ENCODE assay signal across 22 cellular contexts in genomic region chr2:107235491-107236254, GRCh38.
DNase-seq lines count a peak whose midpoint lies in the region; ATAC-seq, FAIRE-seq and TF ChIP-seq lines count a peak whose summit lies in the region.
"Had no signal": no experiment of that assay in that cellular context is flagged by ENCODE, and none has a peak within 500 bp of the region (broad histone marks: within the 10 kb centered on the region; RNA-seq: fewer than 3 reads in every experiment).

No MANE protein-coding gene starts in this region.

- no CpG with 5 or more reads among the region's 5 CpGs for WGBS in H9 (ENCODE audit: extremely low coverage, insufficient read length, low lambda C conversion rate)
- 95% methylated on average over 5 of the region's 5 CpGs; no CpG with 5 or more reads in 1 of the 2 experiments for WGBS in H1 (ENCODE audit: extremely low coverage in 1 of 2, insufficient coverage in 1 of 2, insufficient read length in 1 of 2, insufficient replicate concordance in 2 of 2, low coverage in 1 of 2, low lambda C conversion rate in 2 of 2, missing lambda C conversion rate in 1 of 2), 2 experiments

- H3K9me3 ChIP-seq in H9 (ENCODE audit: control insufficient read depth, low read depth, low read length) (no peaks in the 10 kb centered on the region), H1 (ENCODE audit: insufficient read depth in 2 of 2, low read depth in 1 of 2, low read length in 1 of 2) (no peaks in the 10 kb centered on the region)
- H3K9me3 ChIP-seq: HAP-1 had no signal

- H4K8ac ChIP-seq in H9 (replicated peaks; ENCODE audit: insufficient read length, low read depth, low read length) (no peak overlapping the region), H1 (ENCODE audit: extremely low read depth, insufficient read depth, low read length) (no peak overlapping the region; the same call in 1 of the 2 replicates)

- no peak for FAIRE-seq in H1 (lab: Jason Lieb, UNC)
- FAIRE-seq: D721Med, GM12892, GM19239, HepG2 had no signal

- H3K9me3 Mint-ChIP-seq in H9: peaks cover 6 to 9% of the 10 kb centered on the region in 2 experiments

- H4K20me1 ChIP-seq in H9 (ENCODE audit: control insufficient read depth, insufficient read depth, insufficient read length): no peaks in the 10 kb centered on the region
- H4K20me1 ChIP-seq in H1 (replicated peaks in 1 of 2; ENCODE audit: control insufficient read depth in 1 of 2, insufficient read depth in 2 of 2, low read length in 2 of 2): no peaks in the 10 kb centered on the region

- no peak overlapping the region for H3K4ac ChIP-seq in H9 (ENCODE audit: low read depth, low read length)
- no peak overlapping the region for H3K4ac ChIP-seq in H1 (replicated peaks; ENCODE audit: insufficient read length, low read depth, low read length)

- TF ChIP-seq CTCF in H9 (conservative IDR thresholded peaks at IDR 0.05) (no peak), H1 (IDR thresholded peaks at IDR 0.05; ENCODE audit: control extremely low read depth in 1 of 3, insufficient read depth in 1 of 3, low read depth in 1 of 3, low read length in 3 of 3) (no peak)

- no peaks in the 10 kb centered on the region for H3K27me3 Mint-ChIP-seq in H9 (ENCODE audit: low read depth)

- no peak for ATAC-seq in GM21515 (IDR thresholded peaks at IDR 0.05; ENCODE audit: unreplicated experiment)
- ATAC-seq: CD8-positive, alpha-beta T cell; HepG2 had no signal

- H3K23ac ChIP-seq in H9 (ENCODE audit: insufficient read length, low read depth, low read length) (no peak overlapping the region), H1 (ENCODE audit: insufficient read length) (no peak overlapping the region)

- no peak for TF ChIP-seq RAD21 in H1 (IDR thresholded peaks at IDR 0.05 in 1 of 2, conservative IDR thresholded peaks at IDR 0.05 in 1 of 2; ENCODE audit: low read depth in 2 of 2, low read length in 2 of 2)

- no peak overlapping the region for H3K4me3 ChIP-seq in H1 (ENCODE audit: extremely low read depth in 1 of 4, insufficient read depth in 2 of 4, low read depth in 3 of 4, low read length in 4 of 4)
- H3K4me3 ChIP-seq: GM23248, HAP-1 had no signal

- H3K79me2 ChIP-seq in H9 (ENCODE audit: insufficient read depth, low read length) (no peaks in the 10 kb centered on the region), H1 (ENCODE audit: control insufficient read depth in 1 of 2, insufficient read depth in 2 of 2, low read length in 2 of 2) (no peaks in the 10 kb centered on the region)

- no peak overlapping the region for H3K56ac ChIP-seq in H9 (ENCODE audit: insufficient read length, low read depth, low read length)
- H3K56ac ChIP-seq in H1 (replicated peaks; ENCODE audit: insufficient read length, low read depth, low read length): no peak overlapping the region

- no peak for TF ChIP-seq POLR2A in H1 (IDR thresholded peaks at IDR 0.05; ENCODE audit: control extremely low read depth in 1 of 2, low read depth in 2 of 2, low read length in 2 of 2)

- H3K27ac ChIP-seq in H9 (ENCODE audit: insufficient read length, low read depth, low read length) (no peak overlapping the region), H1 (ENCODE audit: low read depth, low read length) (no peak overlapping the region)
- H3K27ac ChIP-seq: 22Rv1, GM23248 had no signal

- H3K9ac ChIP-seq in H9 (ENCODE audit: extremely low read depth, insufficient read length, low read length) (no peak overlapping the region), H1 (replicated peaks in 1 of 4; ENCODE audit: extremely low read depth in 1 of 4, low read depth in 3 of 4, low read length in 3 of 4) (no peak overlapping the region)
- H3K9ac ChIP-seq: GM23248 had no signal

- H2AK5ac ChIP-seq in H9 (ENCODE audit: insufficient read length, low read length) (no peak overlapping the region), H1 (ENCODE audit: low read depth, low read length) (no peak overlapping the region)

- no peak overlapping the region for H2AFZ ChIP-seq in H9 (ENCODE audit: low read length)
- H2AFZ ChIP-seq in H1 (ENCODE audit: low read length): peak overlapping the region; percentile 70
- H2AFZ ChIP-seq: GM23248 had no signal

- H3T11ph ChIP-seq in H9 (ENCODE audit: low read length): no peak overlapping the region

- no peaks in the 10 kb centered on the region for H3K36me3 ChIP-seq in H1 (ENCODE audit: control insufficient read depth in 2 of 4, insufficient read depth in 4 of 4, low read length in 3 of 4)
- H3K36me3 ChIP-seq: HAP-1 had no signal

- peaks cover 4 to 13% (median 8%) of the 10 kb centered on the region in 3 experiments; a peak in 4 of 7 replicates for H3K36me3 Mint-ChIP-seq in H9 (ENCODE audit: insufficient read depth in 1 of 3, low read depth in 3 of 3)
- H3K36me3 Mint-ChIP-seq: CD14-positive monocyte; CD8-positive, alpha-beta T cell had no signal

- CTCF ChIA-PET in H1 (lab: Charles Lee; ENCODE audit: partially characterized antibody): interaction anchor here (1.1 kb wide), 1 partner anchor 9 kb away, joined by 5 read pairs; no protein-coding TSS in a partner anchor

- H2BK15ac ChIP-seq in H9 (ENCODE audit: low read depth, low read length) (no peak overlapping the region), H1 (ENCODE audit: low read length) (no peak overlapping the region)

- H2BK120ac ChIP-seq in H9 (ENCODE audit: low read depth, low read length, poor library complexity, severe bottlenecking) (no peak overlapping the region), H1 (replicated peaks; ENCODE audit: low read depth, low read length) (no peak overlapping the region)

- H4K91ac ChIP-seq in H9 (ENCODE audit: insufficient read length, low read depth, low read length) (no peak overlapping the region), H1 (replicated peaks; ENCODE audit: insufficient read length, low read length) (no peak overlapping the region)

- no peak overlapping the region for H3K4me3 Mint-ChIP-seq in H9
- H3K4me3 Mint-ChIP-seq: CD8-positive, alpha-beta T cell had no signal

- H2BK20ac ChIP-seq in H9 (ENCODE audit: low read depth, low read length, poor library complexity, severe bottlenecking): no peak overlapping the region
- H2BK20ac ChIP-seq in H1 (ENCODE audit: low read length): no peak overlapping the region

- H3K18ac ChIP-seq in H9 (ENCODE audit: insufficient read length, low read depth, low read length): peak overlapping the region; percentile 29
- no peak overlapping the region for H3K18ac ChIP-seq in H1 (ENCODE audit: extremely low read depth, low read length)

- H3K4me1 Mint-ChIP-seq in H9: peaks cover 5 to 11% of the 10 kb centered on the region in 2 experiments; a peak in 3 of 4 replicates
- H3K4me1 Mint-ChIP-seq: CD14-positive monocyte had no signal

- H3K23me2 ChIP-seq in H9 (ENCODE audit: insufficient read length, low read depth, low read length, poor library complexity, severe bottlenecking) (no peaks in the 10 kb centered on the region), H1 (ENCODE audit: low read depth, low read length) (no peaks in the 10 kb centered on the region)

- DNase-seq in NCI-H82 (lab: John Stamatoyannopoulos, UW) (peak; percentile 1), NCI-H82 treated with DMSO at 0.1 percent for 48 hours (lab: John Stamatoyannopoulos, UW; ENCODE audit: unreplicated experiment) (no peak), H9 (peak; percentile 38), H1 (ENCODE audit: low read depth in 1 of 2, low spot score in 2 of 2) (no peak), myocyte (ENCODE audit: low read depth) (peak; percentile 32), cortex of kidney (lab: John Stamatoyannopoulos, UW) (no peak), NCI-H1105 (lab: John Stamatoyannopoulos, UW) (no peak)
- DNase-seq: CD8-positive, alpha-beta T cell; COR-L47; DMS153; DMS79 treated with DMSO at 0.1 percent for 48 hours; EL; GDM1; GM23248 had no signal

- H4K5ac ChIP-seq in H9 (ENCODE audit: insufficient read length, low read depth, low read length) (no peak overlapping the region), H1 (ENCODE audit: insufficient read length, low read depth, low read length) (no peak overlapping the region)

- H3K79me1 ChIP-seq in H9 (ENCODE audit: insufficient read depth, low read depth, low read length, poor library complexity, severe bottlenecking) (no peaks in the 10 kb centered on the region), H1 (ENCODE audit: low read depth, low read length) (no peaks in the 10 kb centered on the region)

- H3K14ac ChIP-seq in H9 (ENCODE audit: insufficient read depth, low read length): no peak overlapping the region; the same call in 1 of the 2 replicates
- H3K14ac ChIP-seq in H1 (ENCODE audit: insufficient read length): no peak overlapping the region

- H3K4me1 ChIP-seq in H9 (ENCODE audit: insufficient read depth, low read length) (no peaks in the 10 kb centered on the region), H1 (replicated peaks in 1 of 4; ENCODE audit: control insufficient read depth in 3 of 4, insufficient read depth in 4 of 4, low read length in 3 of 4) (0 out of 7 replicates have a peak, but pooled peaks cover 0 to 3% (median 0%) of the 10 kb centered on the region in 4 experiments)
- H3K4me1 ChIP-seq: HAP-1 had no signal

- no peak overlapping the region for H3K4me2 ChIP-seq in H9 (ENCODE audit: insufficient read depth, insufficient read length, low read length)
- no peak overlapping the region for H3K4me2 ChIP-seq in H1 (ENCODE audit: insufficient read depth in 1 of 2, low read depth in 2 of 2, low read length in 2 of 2)

- H3K27ac Mint-ChIP-seq in H9: no peak overlapping the region
- H3K27ac Mint-ChIP-seq: CD14-positive monocyte; CD8-positive, alpha-beta T cell had no signal

- H2BK12ac ChIP-seq in H9 (ENCODE audit: insufficient read length, low read depth, low read length) (no peak overlapping the region), H1 (ENCODE audit: low read depth, low read length) (no peak overlapping the region)

- no peak overlapping the region for H2BK5ac ChIP-seq in H9 (ENCODE audit: insufficient read length, low read length)
- no peak overlapping the region for H2BK5ac ChIP-seq in H1 (ENCODE audit: low read depth, low read length)

- POLR2A ChIA-PET in H1 (lab: Charles Lee; ENCODE audit: partially characterized antibody): no interaction called here

- TF ChIP-seq EP300 in H1 (IDR thresholded peaks at IDR 0.05; ENCODE audit: borderline replicate concordance in 1 of 2, low read depth in 2 of 2, low read length in 2 of 2): no peak

- no peaks in the 10 kb centered on the region for H3K27me3 ChIP-seq in H9 (ENCODE audit: insufficient read depth, low read length)
- H3K27me3 ChIP-seq in H1 (replicated peaks in 1 of 4; ENCODE audit: control insufficient read depth in 3 of 4, extremely low read depth in 1 of 4, insufficient read depth in 3 of 4, low read length in 3 of 4): no peaks in the 10 kb centered on the region

TF ChIP-seq in H1, 55 proteins besides CTCF, POLR2A, EP300 and RAD21 (continues in another document):
- TF ChIP-seq KDM4A (IDR thresholded peaks at IDR 0.05; ENCODE audit: low read depth, low read length, severe bottlenecking) (no peak), RBBP5 (IDR thresholded peaks at IDR 0.05; ENCODE audit: borderline replicate concordance, low read depth, low read length) (no peak), NRF1 (IDR thresholded peaks at IDR 0.05; ENCODE audit: low read depth, low read length) (no peak), SAP30 (IDR thresholded peaks at IDR 0.05; ENCODE audit: insufficient read depth, insufficient replicate concordance, low read length) (no peak), FOSL1 (IDR thresholded peaks at IDR 0.05; ENCODE audit: insufficient read depth, low read depth, low read length) (no peak), SP2 (IDR thresholded peaks at IDR 0.05; ENCODE audit: low read length) (no peak), HDAC2 (IDR thresholded peaks at IDR 0.05; ENCODE audit: borderline replicate concordance in 1 of 2, low read depth in 2 of 2, low read length in 2 of 2) (no peak)

Comparison
In these comparisons a context has a peak if more than half of its experiments do, and no peak if none do; other contexts are left out.
1. DNase-seq: peak in NCI-H82 (single experiment), H9 (single experiment) and myocyte (single experiment); none in NCI-H82 treated with DMSO at 0.1 percent for 48 hours (single experiment), H1 (0 of 2), cortex of kidney (single experiment) and NCI-H1105 (single experiment).